ENCODE assay signal across 29 cellular contexts in the genomic region with DNA sequence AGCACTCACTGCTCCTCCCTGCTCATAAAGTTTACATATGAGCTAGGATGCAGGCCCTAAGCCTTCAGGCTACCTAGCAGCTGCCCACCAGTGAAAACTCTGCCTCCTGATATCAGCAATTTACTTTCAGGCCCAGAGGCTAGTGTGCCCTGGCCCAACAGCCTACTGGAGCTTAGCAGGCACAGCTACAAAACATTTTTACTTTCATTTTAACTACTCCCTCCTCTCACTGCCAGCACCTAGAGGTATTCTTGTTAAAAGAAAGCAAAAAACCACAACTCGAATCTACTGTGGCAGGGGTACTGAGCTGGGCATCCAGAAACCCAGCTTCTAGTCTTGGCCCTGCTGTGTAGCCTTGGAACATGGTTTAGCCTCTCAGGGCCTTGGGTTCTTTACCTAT. TPM values are rescaled to one million over a fixed set of nuclear protein-coding genes. Genes with fewer than 3 reads are reported as not detected.
DNase-seq lines count a peak whose midpoint lies in the region; ATAC-seq lines count a peak whose summit lies in the region.
"Had no signal": no experiment of that assay in that cellular context is flagged by ENCODE, and none has a peak within 500 bp of the region (broad histone marks: within the 10 kb centered on the region; RNA-seq: fewer than 3 reads in every experiment).

No MANE protein-coding gene starts in this region.

- peak overlapping the region; percentile 27; the same call in 1 of the 2 replicates for H3K27ac ChIP-seq in BLaER1
- H3K27ac ChIP-seq: ascending aorta, C4-2B, dorsolateral prefrontal cortex, neutrophil, vagina had no signal

- no peaks in the 10 kb centered on the region for H3K9me3 ChIP-seq in BLaER1
- H3K9me3 ChIP-seq: ascending aorta, neutrophil, vagina had no signal

- H3K4me1 Mint-ChIP-seq in T-helper 2 cell treated with Interferon-gamma antibody and Interleukin-4, amounts not matched to agents 5 μg/mL and 100 μg/mL, for 36 hours (ENCODE audit: low read depth) = peaks cover 4% of the 10 kb centered on the region

- H3K36me3 ChIP-seq in BLaER1 = no peaks in the 10 kb centered on the region
- H3K36me3 ChIP-seq: ascending aorta, neutrophil, vagina had no signal

- no peaks in the 10 kb centered on the region for H4K20me1 ChIP-seq in BLaER1

- H3K27me3 ChIP-seq in BLaER1 = 0 out of 2 replicates have a peak, but pooled peaks cover 1% of the 10 kb centered on the region
- H3K27me3 ChIP-seq: ascending aorta, vagina had no signal

- H3K36me3 Mint-ChIP-seq in T-helper 2 cell treated with Interferon-gamma antibody and Interleukin-4, amounts not matched to agents 5 μg/mL and 100 μg/mL, for 36 hours (ENCODE audit: low read depth) = no peaks in the 10 kb centered on the region
- H3K36me3 Mint-ChIP-seq: activated naive CD8-positive, alpha-beta T cell; memory B cell had no signal

- peaks cover 17% of the 10 kb centered on the region for H3K27me3 Mint-ChIP-seq in T-helper 2 cell treated with Interferon-gamma antibody and Interleukin-4, amounts not matched to agents 5 μg/mL and 100 μg/mL, for 36 hours (ENCODE audit: low read depth)

- no peaks in the 10 kb centered on the region for H3K9me3 Mint-ChIP-seq in T-helper 2 cell treated with Interferon-gamma antibody and Interleukin-4, amounts not matched to agents 5 μg/mL and 100 μg/mL, for 36 hours
- H3K9me3 Mint-ChIP-seq: activated T-helper 2 cell treated with anti-CD3 and anti-CD28 coated beads, Interferon-gamma antibody, Interleukin-2, Interleukin-4, amounts not matched to agents 10 μg/mL and 5 μg/mL and 100 μg/mL, durations not matched to agents 14 hours and 24 hours and 36 hours; memory B cell had no signal

- DNase-seq in Jurkat, Clone E6-1 (ENCODE audit: low read depth, low spot score) = peak; percentile 10
- no peak for DNase-seq in NCI-H1092 (lab: John Stamatoyannopoulos, UW)
- DNase-seq in H4 (ENCODE audit: low spot score) = no peak
- DNase-seq in T-helper 2 cell treated with Interferon-gamma antibody and Interleukin-4, amounts not matched to agents 5 μg/mL and 100 μg/mL, for 36 hours (ENCODE audit: low spot score) = no peak
- no peak for DNase-seq in NCI-H774 (lab: John Stamatoyannopoulos, UW)
- DNase-seq: ACHN; activated CD4-positive, CD25-positive, alpha-beta regulatory T cell treated with anti-CD3 and anti-CD28 coated beads, Interleukin-2, amount 50 U/mL, for 72 hours; central memory CD4-positive, alpha-beta T cell; dorsolateral prefrontal cortex; head of caudate nucleus; left cardiac atrium; NCI-H1417 treated with DMSO at 0.1 percent for 48 hours; NCI-H510A; SW 1271 had no signal

- no peak overlapping the region for H3K27ac Mint-ChIP-seq in T-helper 2 cell treated with Interferon-gamma antibody and Interleukin-4, amounts not matched to agents 5 μg/mL and 100 μg/mL, for 36 hours
- H3K27ac Mint-ChIP-seq: activated naive CD8-positive, alpha-beta T cell; activated T-helper 2 cell treated with anti-CD3 and anti-CD28 coated beads, Interferon-gamma antibody, Interleukin-2, Interleukin-4, amounts not matched to agents 10 μg/mL and 5 μg/mL and 100 μg/mL, durations not matched to agents 14 hours and 24 hours and 36 hours; memory B cell had no signal

- no peak overlapping the region for H3K4me3 ChIP-seq in BLaER1
- no peak overlapping the region for H3K4me3 ChIP-seq in Jurkat, Clone E6-1 (ENCODE audit: low read length)
- H3K4me3 ChIP-seq: ascending aorta, dorsolateral prefrontal cortex, vagina had no signal

- H3K4me2 ChIP-seq in BLaER1 = peak overlapping the region; percentile 45

- H3K4me3 Mint-ChIP-seq in T-helper 2 cell treated with Interferon-gamma antibody and Interleukin-4, amounts not matched to agents 5 μg/mL and 100 μg/mL, for 36 hours = no peak overlapping the region
- H3K4me3 Mint-ChIP-seq: activated naive CD8-positive, alpha-beta T cell; memory B cell had no signal

- peaks cover 50% of the 10 kb centered on the region for H3K4me1 ChIP-seq in BLaER1
- H3K4me1 ChIP-seq: ascending aorta, vagina had no signal

- ATAC-seq in GM18517 (IDR thresholded peaks at IDR 0.05; ENCODE audit: unreplicated experiment) (peak; percentile 71), GM21717 (IDR thresholded peaks at IDR 0.05; ENCODE audit: unreplicated experiment) (peak; percentile 47)
- ATAC-seq: HCT116, left cardiac atrium had no signal

- no peak overlapping the region for H3K9ac ChIP-seq in BLaER1

RNA-seq across cellular contexts. Expression of a gene that starts 5.8 kb away (rescaled TPM):
- polyA plus RNA-seq in Jurkat, Clone E6-1 (2012; ENCODE audit: insufficient read depth, insufficient read length) = not detected
- not detected in 2 replicates for total RNA-seq in H4 (2014; rRNA removed; shearing (Covaris generic))
- total RNA-seq: activated T-helper 2 cell treated with anti-CD3 and anti-CD28 coated beads, Interferon-gamma antibody, Interleukin-2, Interleukin-4, amounts not matched to agents 10 μg/mL and 5 μg/mL and 100 μg/mL, durations not matched to agents 14 hours and 24 hours and 36 hours; ascending aorta; left cardiac atrium; M059J; myocyte; pulmonary artery endothelial cell; vagina had no signal

RNA-seq across cellular contexts. Expression of a gene that starts 36.3 kb away (rescaled TPM):
- not detected for polyA plus RNA-seq in Jurkat, Clone E6-1 (2012; ENCODE audit: insufficient read depth, insufficient read length)
- not detected in 2 replicates for total RNA-seq in H4 (2014; rRNA removed; shearing (Covaris generic))
- total RNA-seq: activated T-helper 2 cell treated with anti-CD3 and anti-CD28 coated beads, Interferon-gamma antibody, Interleukin-2, Interleukin-4, amounts not matched to agents 10 μg/mL and 5 μg/mL and 100 μg/mL, durations not matched to agents 14 hours and 24 hours and 36 hours; ascending aorta; dorsolateral prefrontal cortex; left cardiac atrium; M059J; myocyte; pulmonary artery endothelial cell; vagina had no signal

RNA-seq across cellular contexts. Expression of a gene that starts 50.5 kb away (rescaled TPM):
- polyA plus RNA-seq in Jurkat, Clone E6-1 (2012; ENCODE audit: insufficient read depth, insufficient read length) = not detected
- not detected in 2 replicates for total RNA-seq in H4 (2014; rRNA removed; shearing (Covaris generic))
- total RNA-seq: activated T-helper 2 cell treated with anti-CD3 and anti-CD28 coated beads, Interferon-gamma antibody, Interleukin-2, Interleukin-4, amounts not matched to agents 10 μg/mL and 5 μg/mL and 100 μg/mL, durations not matched to agents 14 hours and 24 hours and 36 hours; ascending aorta; dorsolateral prefrontal cortex; left cardiac atrium; M059J; myocyte; pulmonary artery endothelial cell; temporal lobe; vagina had no signal

RNA-seq across cellular contexts. Expression of a gene that starts 59.1 kb away (rescaled TPM):
- polyA plus RNA-seq in Jurkat, Clone E6-1 (2012; ENCODE audit: insufficient read depth, insufficient read length) = not detected
- not detected in 2 replicates for total RNA-seq in H4 (2014; rRNA removed; shearing (Covaris generic))
- total RNA-seq: activated T-helper 2 cell treated with anti-CD3 and anti-CD28 coated beads, Interferon-gamma antibody, Interleukin-2, Interleukin-4, amounts not matched to agents 10 μg/mL and 5 μg/mL and 100 μg/mL, durations not matched to agents 14 hours and 24 hours and 36 hours; ascending aorta; dorsolateral prefrontal cortex; left cardiac atrium; M059J; myocyte; pulmonary artery endothelial cell; temporal lobe had no signal
